In the genomic region with DNA sequence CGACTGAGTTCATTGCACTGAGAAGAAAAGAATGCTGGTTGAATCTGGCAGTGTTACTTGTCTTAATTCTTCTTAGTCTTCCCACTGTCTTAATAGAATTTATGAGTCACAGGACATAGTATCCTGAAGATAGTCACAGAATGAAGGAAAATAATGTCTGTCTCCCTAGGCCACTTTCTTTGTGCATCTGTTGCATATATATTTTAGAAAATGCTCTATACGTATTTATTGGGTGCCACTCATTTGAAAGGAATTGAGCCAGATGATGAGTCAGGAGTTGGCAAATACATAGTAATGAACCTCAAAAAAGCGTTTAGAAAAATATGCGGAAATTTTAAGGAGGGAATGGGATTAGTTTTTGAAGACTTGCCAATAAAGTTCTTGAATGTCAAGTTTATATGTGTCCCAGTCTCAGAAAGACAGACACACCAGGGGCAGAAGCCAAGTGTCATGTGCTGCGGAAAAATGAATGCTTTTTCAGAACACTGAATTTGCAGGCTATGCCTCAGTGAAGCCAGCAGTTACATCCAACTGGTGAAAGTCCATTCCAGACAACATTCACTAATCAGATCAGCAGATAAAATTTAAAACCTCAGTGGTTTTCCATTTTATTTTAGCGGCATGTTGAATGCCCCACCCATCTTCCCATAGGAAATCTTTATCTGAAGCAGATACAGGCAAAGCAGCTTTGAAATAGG, we compare ENCODE assay signal across 11 cellular contexts.
A peak's percentile ranks its signal among the peaks of the same experiment; 100 is the strongest.
DNase-seq lines count a peak whose midpoint lies in the region; ATAC-seq and TF ChIP-seq lines count a peak whose summit lies in the region.
"Had no signal": no experiment of that assay in that cellular context is flagged by ENCODE, and none has a peak within 500 bp of the region (broad histone marks: within the 10 kb centered on the region; RNA-seq: fewer than 3 reads in every experiment).

No MANE protein-coding gene starts in this region.

- intact Hi-C loops in A673 (cut with micrococcal nuclease; ENCODE audit: unreplicated experiment): no loop called here

- no peak overlapping the region for H3K4me3 Mint-ChIP-seq in type B pancreatic cell
- H3K4me3 Mint-ChIP-seq: naive thymus-derived CD4-positive, alpha-beta T cell had no signal

- DNase-seq in A673 (ENCODE audit: low spot score) (peak; percentile 79), HS-27A (ENCODE audit: low read depth) (peak; percentile 83), astrocyte of the spinal cord (ENCODE audit: low read depth, low spot score) (peak; percentile 70), hepatocyte (ENCODE audit: low spot score) (no peak), type B pancreatic cell (ENCODE audit: extremely low spot score, unreplicated experiment) (no peak), NCI-H1417 (lab: John Stamatoyannopoulos, UW) (no peak), SJCRH30 (no peak)
- DNase-seq: activated T-cell treated with anti-CD3 and anti-CD28 coated beads for 4 hours; naive thymus-derived CD4-positive, alpha-beta T cell; WERI-Rb-1 had no signal

- TF ChIP-seq CTCF in A673 (conservative IDR thresholded peaks at IDR 0.05; ENCODE audit: low read depth, low read length) (no peak), astrocyte of the spinal cord (IDR thresholded peaks at IDR 0.05; ENCODE audit: low read depth, low read length) (no peak), hepatocyte (IDR thresholded peaks at IDR 0.05; ENCODE audit: poor library complexity) (no peak), type B pancreatic cell (conservative IDR thresholded peaks at IDR 0.05) (no peak)

- no peak overlapping the region for H3K4me2 ChIP-seq in hepatocyte

- no peak for ATAC-seq in GM18502 (IDR thresholded peaks at IDR 0.05; ENCODE audit: poor library complexity, unreplicated experiment)
- ATAC-seq: naive thymus-derived CD4-positive, alpha-beta T cell had no signal

- in situ Hi-C loops in astrocyte of the spinal cord (cut with HindIII; ENCODE audit: low sequenced_read_pairs): no loop called here

- H3K36me3 ChIP-seq in A673 (ENCODE audit: insufficient read depth, low read length, poor library complexity, severe bottlenecking) (no peaks in the 10 kb centered on the region), hepatocyte (replicated peaks; ENCODE audit: insufficient read depth, low read depth) (no peaks in the 10 kb centered on the region), SJCRH30 (no peaks in the 10 kb centered on the region)
- H3K36me3 ChIP-seq: WERI-Rb-1 had no signal

- H3K4me3 ChIP-seq in A673 (ENCODE audit: low read depth, low read length, poor library complexity, severe bottlenecking) (no peak overlapping the region), astrocyte of the spinal cord (ENCODE audit: low read depth, low read length) (no peak overlapping the region), hepatocyte (no peak overlapping the region), SJCRH30 (no peak overlapping the region)

- CTCF ChIA-PET in A673 (lab: Charles Lee): no interaction called here

- no peaks in the 10 kb centered on the region for H3K9me2 ChIP-seq in hepatocyte (replicated peaks; ENCODE audit: insufficient read depth)

- no peaks in the 10 kb centered on the region for H3K27me3 Mint-ChIP-seq in type B pancreatic cell

- peaks cover 3% of the 10 kb centered on the region for H3K9me3 Mint-ChIP-seq in type B pancreatic cell
- H3K9me3 Mint-ChIP-seq: naive thymus-derived CD4-positive, alpha-beta T cell had no signal

- H3K9me3 ChIP-seq in A673 (ENCODE audit: low read depth, low read length, poor library complexity, severe bottlenecking): no peaks in the 10 kb centered on the region
- H3K9me3 ChIP-seq in hepatocyte (ENCODE audit: low read depth): no peaks in the 10 kb centered on the region
- H3K9me3 ChIP-seq in SJCRH30 (replicated peaks): no peaks in the 10 kb centered on the region

- WGBS in hepatocyte (ENCODE audit: low lambda C conversion rate, missing lambda C conversion rate): 67% methylated on average over 6 of the region's 6 CpGs

- H3K4me1 ChIP-seq in A673 (ENCODE audit: insufficient read depth, low read length, poor library complexity, severe bottlenecking) (peaks cover 11% of the 10 kb centered on the region), hepatocyte (ENCODE audit: insufficient read depth) (peaks cover 10% of the 10 kb centered on the region), SJCRH30 (peaks cover 10% of the 10 kb centered on the region; the same call in 1 of the 2 replicates)

- no peaks in the 10 kb centered on the region for H3K79me2 ChIP-seq in hepatocyte

- H3K27ac ChIP-seq in A673 (ENCODE audit: low read depth, low read length, poor library complexity, severe bottlenecking): no peak overlapping the region
- H3K27ac ChIP-seq in hepatocyte: peak overlapping the region; percentile 9
- no peak overlapping the region for H3K27ac ChIP-seq in SJCRH30
- H3K27ac ChIP-seq: WERI-Rb-1 had no signal

- H3K4me1 Mint-ChIP-seq in type B pancreatic cell (ENCODE audit: unreplicated experiment): peaks cover 36% of the 10 kb centered on the region
- H3K4me1 Mint-ChIP-seq: naive thymus-derived CD4-positive, alpha-beta T cell had no signal

- H3K27ac Mint-ChIP-seq in type B pancreatic cell: no peak overlapping the region
- H3K27ac Mint-ChIP-seq: naive thymus-derived CD4-positive, alpha-beta T cell had no signal

- POLR2A ChIA-PET in A673 (lab: Charles Lee; ENCODE audit: low non-redundant PET): no interaction called here

- H3K36me3 Mint-ChIP-seq in type B pancreatic cell: peaks cover 37% of the 10 kb centered on the region
- H3K36me3 Mint-ChIP-seq: naive thymus-derived CD4-positive, alpha-beta T cell had no signal

- no peaks in the 10 kb centered on the region for H3K27me3 ChIP-seq in A673 (replicated peaks; ENCODE audit: insufficient read depth, low read depth, low read length, poor library complexity)
- no peaks in the 10 kb centered on the region for H3K27me3 ChIP-seq in hepatocyte
- H3K27me3 ChIP-seq in SJCRH30: no peaks in the 10 kb centered on the region

- no peaks in the 10 kb centered on the region for H4K20me1 ChIP-seq in hepatocyte (ENCODE audit: insufficient read depth, poor library complexity, severe bottlenecking)

- H2AFZ ChIP-seq in hepatocyte: no peak overlapping the region

- no TSS peak for BruUV-seq in A673 (replicated peaks; lab: Mats Ljungman, UMichigan)

Comparison
In these comparisons a context has a peak if more than half of its experiments do, and no peak if none do; other contexts are left out.
1. DNase-seq: peak in A673 (single experiment), HS-27A (single experiment) and astrocyte of the spinal cord (single experiment); none in hepatocyte (single experiment), type B pancreatic cell (single experiment), NCI-H1417 (0 of 3) and SJCRH30 (0 of 2).